In genomic region chr15:37926136-37926535, GRCh38 we compare ENCODE assay signal across 1 cellular context.
TF ChIP-seq lines count a peak whose summit lies in the region.

No MANE protein-coding gene starts in this region.

TF ChIP-seq in WTC11, 78 proteins besides CTCF, POLR2A, EP300 and RAD21 (continued from another document):
- TF ChIP-seq E2F4 (CRISPR knock-in tag; IDR thresholded peaks at IDR 0.05; ENCODE audit: borderline replicate concordance, low read depth) (no peak), SMAD3 (CRISPR knock-in tag; IDR thresholded peaks at IDR 0.05; ENCODE audit: borderline replicate concordance) (no peak), PRRX2 (CRISPR knock-in tag; IDR thresholded peaks at IDR 0.05) (no peak)
